In genomic region chr4:174505892-174506291, GRCh38 we compare ENCODE assay signal across 1 cellular context.
TF ChIP-seq lines count a peak whose summit lies in the region.

No MANE protein-coding gene starts in this region.

TF ChIP-seq in GM23338, 12 proteins besides CTCF, POLR2A, EP300 and RAD21 (continued from another document):
- TF ChIP-seq, protein P1, sequence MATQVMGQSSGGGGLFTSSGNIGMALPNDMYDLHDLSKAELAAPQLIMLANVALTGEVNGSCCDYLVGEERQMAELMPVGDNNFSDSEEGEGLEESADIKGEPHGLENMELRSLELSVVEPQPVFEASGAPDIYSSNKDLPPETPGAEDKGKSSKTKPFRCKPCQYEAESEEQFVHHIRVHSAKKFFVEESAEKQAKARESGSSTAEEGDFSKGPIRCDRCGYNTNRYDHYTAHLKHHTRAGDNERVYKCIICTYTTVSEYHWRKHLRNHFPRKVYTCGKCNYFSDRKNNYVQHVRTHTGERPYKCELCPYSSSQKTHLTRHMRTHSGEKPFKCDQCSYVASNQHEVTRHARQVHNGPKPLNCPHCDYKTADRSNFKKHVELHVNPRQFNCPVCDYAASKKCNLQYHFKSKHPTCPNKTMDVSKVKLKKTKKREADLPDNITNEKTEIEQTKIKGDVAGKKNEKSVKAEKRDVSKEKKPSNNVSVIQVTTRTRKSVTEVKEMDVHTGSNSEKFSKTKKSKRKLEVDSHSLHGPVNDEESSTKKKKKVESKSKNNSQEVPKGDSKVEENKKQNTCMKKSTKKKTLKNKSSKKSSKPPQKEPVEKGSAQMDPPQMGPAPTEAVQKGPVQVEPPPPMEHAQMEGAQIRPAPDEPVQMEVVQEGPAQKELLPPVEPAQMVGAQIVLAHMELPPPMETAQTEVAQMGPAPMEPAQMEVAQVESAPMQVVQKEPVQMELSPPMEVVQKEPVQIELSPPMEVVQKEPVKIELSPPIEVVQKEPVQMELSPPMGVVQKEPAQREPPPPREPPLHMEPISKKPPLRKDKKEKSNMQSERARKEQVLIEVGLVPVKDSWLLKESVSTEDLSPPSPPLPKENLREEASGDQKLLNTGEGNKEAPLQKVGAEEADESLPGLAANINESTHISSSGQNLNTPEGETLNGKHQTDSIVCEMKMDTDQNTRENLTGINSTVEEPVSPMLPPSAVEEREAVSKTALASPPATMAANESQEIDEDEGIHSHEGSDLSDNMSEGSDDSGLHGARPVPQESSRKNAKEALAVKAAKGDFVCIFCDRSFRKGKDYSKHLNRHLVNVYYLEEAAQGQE (IDR thresholded peaks at IDR 0.05; ENCODE audit: unreplicated experiment): no peak
- TF ChIP-seq EZH2 (IDR thresholded peaks at IDR 0.05; ENCODE audit: low read depth, unreplicated experiment): no peak
- no peak for TF ChIP-seq ZNF114 (CRISPR knock-in tag; IDR thresholded peaks at IDR 0.05)
- TF ChIP-seq STAT1 (IDR thresholded peaks at IDR 0.05; ENCODE audit: unreplicated experiment): no peak
- no peak for TF ChIP-seq CREB1 (CRISPR knock-in tag; IDR thresholded peaks at IDR 0.05; ENCODE audit: low read depth)
TF ChIP-seq in GM23338: peak in this region for 0.
